12 cellular contexts compared by ENCODE assay signal in genomic region chr1:164635784-164636729, GRCh38.
DNase-seq lines count a peak whose midpoint lies in the region; ATAC-seq, FAIRE-seq and TF ChIP-seq lines count a peak whose summit lies in the region.
"Had no signal": no experiment of that assay in that cellular context is flagged by ENCODE, and none has a peak within 500 bp of the region (broad histone marks: within the 10 kb centered on the region; RNA-seq: fewer than 3 reads in every experiment).

No MANE protein-coding gene starts in this region.

- no peak overlapping the region for H3K9ac ChIP-seq in neural progenitor cell

- H3K4me3 Mint-ChIP-seq in neural progenitor cell (peak overlapping the region; percentile 62), immature natural killer cell (no peak overlapping the region)

- intact Hi-C loops in PC-9 (cut with micrococcal nuclease; ENCODE audit: unreplicated experiment), result loop anchor here (2.0 to 5.0 kb wide), 3 partner anchors 25 to 79 kb away; partner anchors contain the start of gene PBX1

- peak overlapping the region; percentile 99 for H3K27ac Mint-ChIP-seq in neural progenitor cell
- H3K27ac Mint-ChIP-seq in immature natural killer cell, result no peak overlapping the region

- H3K27ac ChIP-seq in A549 (peak overlapping the region; percentile 74 to 87), PC-9 (peak overlapping the region; percentile 86), neural progenitor cell (peak overlapping the region; percentile 34)

- H3K4me3 ChIP-seq in A549, result no peak overlapping the region
- H3K4me3 ChIP-seq in PC-9, result no peak overlapping the region
- H3K4me3 ChIP-seq in neural progenitor cell, result peak overlapping the region; percentile 19
- H3K4me3 ChIP-seq: GM12878 had no signal

- H3K27me3 ChIP-seq in PC-9 (ENCODE audit: insufficient read depth, low read depth) (no peaks in the 10 kb centered on the region), neural progenitor cell (no peaks in the 10 kb centered on the region)

- POLR2A ChIA-PET in A549 (lab: Yijun Ruan, JAX), result no interaction called here
- POLR2A ChIA-PET in PC-9 (lab: Charles Lee; ENCODE audit: unreplicated experiment), result no interaction called here

- TF ChIP-seq EP300 in A549 (IDR thresholded peaks at IDR 0.05), result no peak

- H3K79me2 ChIP-seq in PC-9 (ENCODE audit: low read depth) (peaks cover 70% of the 10 kb centered on the region), neural progenitor cell (ENCODE audit: low read depth) (peaks cover 100% of the 10 kb centered on the region)

- peaks cover 5% of the 10 kb centered on the region for H3K27me3 Mint-ChIP-seq in neural progenitor cell (ENCODE audit: insufficient read depth, low read depth)
- H3K27me3 Mint-ChIP-seq in immature natural killer cell (ENCODE audit: low read depth in 3 of 3), result peaks cover 4 to 15% (median 9%) of the 10 kb centered on the region in 3 donors

- H3K9me2 ChIP-seq in PC-9 (ENCODE audit: insufficient read depth), result no peaks in the 10 kb centered on the region

- FAIRE-seq in A549 (lab: Jason Lieb, UNC), result no peak
- FAIRE-seq: GM12878 had no signal

- CTCF ChIA-PET in A549 (lab: Yijun Ruan, JAX), result interaction anchor here (2.2 kb wide), 1 partner anchor 10 kb away, joined by 7 read pairs; no protein-coding TSS in a partner anchor
- CTCF ChIA-PET in PC-9 (lab: Charles Lee), result no interaction called here

- H3K9me3 ChIP-seq in A549 (no peaks in the 10 kb centered on the region), PC-9 (ENCODE audit: insufficient read depth, low read depth) (no peaks in the 10 kb centered on the region), neural progenitor cell (ENCODE audit: low read depth) (no peaks in the 10 kb centered on the region)

- H3K36me3 ChIP-seq in PC-9 (ENCODE audit: low read depth) (no peaks in the 10 kb centered on the region), neural progenitor cell (no peaks in the 10 kb centered on the region)

- H2AFZ ChIP-seq in PC-9 (no peak overlapping the region), neural progenitor cell (replicated peaks) (no peak overlapping the region)

- H3K4me1 ChIP-seq in A549, result peaks cover 81% of the 10 kb centered on the region
- H3K4me1 ChIP-seq in PC-9 (replicated peaks; ENCODE audit: insufficient read depth), result peaks cover 60% of the 10 kb centered on the region
- peaks cover 56% of the 10 kb centered on the region for H3K4me1 ChIP-seq in neural progenitor cell

- TF ChIP-seq RAD21 in A549 (conservative IDR thresholded peaks at IDR 0.05 in 1 of 2, IDR thresholded peaks at IDR 0.05 in 1 of 2), result no peak

- no peak for TF ChIP-seq POLR2A in A549 (IDR thresholded peaks at IDR 0.05; ENCODE audit: low read length)

- H4K20me1 ChIP-seq in PC-9 (ENCODE audit: insufficient read depth) (no peaks in the 10 kb centered on the region), neural progenitor cell (ENCODE audit: low read depth) (peaks cover 92% of the 10 kb centered on the region)

- H3K9me3 Mint-ChIP-seq in neural progenitor cell, result no peaks in the 10 kb centered on the region
- H3K9me3 Mint-ChIP-seq in immature natural killer cell, result no peaks in the 10 kb centered on the region

- TF ChIP-seq CTCF in A549 (IDR thresholded peaks at IDR 0.05) (no peak), PC-9 (conservative IDR thresholded peaks at IDR 0.05) (no peak), neural progenitor cell (IDR thresholded peaks at IDR 0.05) (no peak)

- ATAC-seq in A549, result peak in 1 of 2 experiments; percentile 23; a peak in 3 of 6 replicates
- no peak for ATAC-seq in HG02763 (IDR thresholded peaks at IDR 0.05; ENCODE audit: unreplicated experiment)
- ATAC-seq in GM21526 (IDR thresholded peaks at IDR 0.05; ENCODE audit: low FRiP score, unreplicated experiment), result no peak
- ATAC-seq: GM12878 had no signal

- peaks cover 87% of the 10 kb centered on the region for H3K4me1 Mint-ChIP-seq in neural progenitor cell
- H3K4me1 Mint-ChIP-seq in immature natural killer cell, result peaks cover 0 to 5% of the 10 kb centered on the region in 2 donors

- DNase-seq in A549 (ENCODE audit: low read depth in 1 of 2, low spot score in 1 of 2), result peak in 1 of 2 experiments; percentile 45
- DNase-seq in PC-9, result no peak
- DNase-seq in globus pallidus (ENCODE audit: low spot score), result peak; percentile 50
- no peak for DNase-seq in neural progenitor cell (ENCODE audit: low spot score)
- DNase-seq in NCI-H146 (lab: John Stamatoyannopoulos, UW), result no peak
- no peak for DNase-seq in immature natural killer cell
- DNase-seq: amniotic stem cell; DMS53; stimulated activated CD4-positive, alpha-beta T cell treated with anti-CD3 and anti-CD28 coated beads, Interleukin-4, amount 100 ng/mL, for 24 hours had no signal

- H3K4me2 ChIP-seq in A549 (peak overlapping the region; percentile 67), PC-9 (peak overlapping the region; percentile 48; the same call in 1 of the 2 replicates), neural progenitor cell (peak overlapping the region; percentile 63)

- H3F3A ChIP-seq in PC-9 (ENCODE audit: insufficient read depth, low read depth), result peaks cover 36% of the 10 kb centered on the region
- peaks cover 20% of the 10 kb centered on the region for H3F3A ChIP-seq in neural progenitor cell (ENCODE audit: low read depth)

- no TSS peak for BruUV-seq in PC-9 (replicated peaks; lab: Mats Ljungman, UMichigan)

- H3K36me3 Mint-ChIP-seq in neural progenitor cell (peaks cover 4% of the 10 kb centered on the region), immature natural killer cell (no peaks in the 10 kb centered on the region)

- WGBS in A549 (ENCODE audit: missing lambda C conversion rate), result 38% methylated on average over 5 of the region's 5 CpGs

TF ChIP-seq in A549, 52 proteins besides CTCF, POLR2A, EP300 and RAD21:
- TF ChIP-seq HMGXB4 (CRISPR knock-in tag; IDR thresholded peaks at IDR 0.05; ENCODE audit: borderline replicate concordance), result no peak
- no peak for TF ChIP-seq NPAS2 (CRISPR knock-in tag; IDR thresholded peaks at IDR 0.05; ENCODE audit: borderline replicate concordance)
- TF ChIP-seq ELK1 (IDR thresholded peaks at IDR 0.05; ENCODE audit: low read depth, low read length), result no peak
- no peak for TF ChIP-seq CBX2 (IDR thresholded peaks at IDR 0.05; ENCODE audit: borderline replicate concordance, low read depth)
- no peak for TF ChIP-seq RNF2 (IDR thresholded peaks at IDR 0.05; ENCODE audit: borderline replicate concordance, low read depth)
- no peak for TF ChIP-seq JUNB (IDR thresholded peaks at IDR 0.05)
- TF ChIP-seq RARB (CRISPR knock-in tag; IDR thresholded peaks at IDR 0.05), result no peak
- TF ChIP-seq USF2 (IDR thresholded peaks at IDR 0.05), result no peak
- no peak for TF ChIP-seq MAX (IDR thresholded peaks at IDR 0.05)
- no peak for TF ChIP-seq CBX8 (IDR thresholded peaks at IDR 0.05)
- no peak for TF ChIP-seq HDAC2 (IDR thresholded peaks at IDR 0.05)
- TF ChIP-seq POLR2AphosphoS2 (conservative IDR thresholded peaks at IDR 0.05; ENCODE audit: low read length), result no peak

Comparison
In these comparisons a context has a peak if more than half of its experiments do, and no peak if none do; other contexts are left out.
1. H3K27ac ChIP-seq: peak in every context shown above with its lines; median percentile 86 in PC-9; 80 in A549; 34 in neural progenitor cell.